In genomic region chr14:55568618-55569017, GRCh38 we compare ENCODE assay signal across 21 cellular contexts.
"Had no signal": no experiment of that assay in that cellular context is flagged by ENCODE, and none has a peak within 500 bp of the region (broad histone marks: within the 10 kb centered on the region; RNA-seq: fewer than 3 reads in every experiment).

No MANE protein-coding gene starts in this region.

- H3K27ac Mint-ChIP-seq: activated CD8-positive, alpha-beta T cell treated with anti-CD3 and anti-CD28 coated beads for 36 hours; activated naive CD4-positive, alpha-beta T cell treated with anti-CD3 and anti-CD28 coated beads, Interleukin-2, amount 10 ng/mL, durations not matched to agents 7 days and 5 days; activated naive CD8-positive, alpha-beta T cell treated with anti-CD3 and anti-CD28 coated beads for 36 hours; activated T-cell treated with anti-CD3 and anti-CD28 coated beads, Interleukin-2, amount 50 U/mL, for 72 hours; activated T-helper 2 cell treated with anti-CD3 and anti-CD28 coated beads, Interferon-gamma antibody, Interleukin-2, Interleukin-4, amounts not matched to agents 10 μg/mL and 5 μg/mL and 100 μg/mL, durations not matched to agents 14 hours and 24 hours and 36 hours had no signal

- H3K9me3 Mint-ChIP-seq: activated CD8-positive, alpha-beta T cell treated with anti-CD3 and anti-CD28 coated beads for 36 hours; activated naive CD4-positive, alpha-beta T cell treated with anti-CD3 and anti-CD28 coated beads, Interleukin-2, amount 10 ng/mL, durations not matched to agents 7 days and 5 days; activated naive CD8-positive, alpha-beta T cell treated with anti-CD3 and anti-CD28 coated beads for 36 hours; activated T-cell treated with anti-CD3 and anti-CD28 coated beads, Interleukin-2, amount 50 U/mL, for 72 hours; activated T-helper 2 cell treated with anti-CD3 and anti-CD28 coated beads, Interferon-gamma antibody, Interleukin-2, Interleukin-4, amounts not matched to agents 10 μg/mL and 5 μg/mL and 100 μg/mL, durations not matched to agents 14 hours and 24 hours and 36 hours had no signal

- H3K4me3 Mint-ChIP-seq: activated CD8-positive, alpha-beta T cell treated with anti-CD3 and anti-CD28 coated beads for 36 hours; activated naive CD4-positive, alpha-beta T cell treated with anti-CD3 and anti-CD28 coated beads, Interleukin-2, amount 10 ng/mL, durations not matched to agents 7 days and 5 days; activated naive CD8-positive, alpha-beta T cell treated with anti-CD3 and anti-CD28 coated beads for 36 hours; activated T-cell treated with anti-CD3 and anti-CD28 coated beads, Interleukin-2, amount 50 U/mL, for 72 hours had no signal

- H3K27me3 Mint-ChIP-seq: activated CD8-positive, alpha-beta T cell treated with anti-CD3 and anti-CD28 coated beads for 36 hours; activated naive CD8-positive, alpha-beta T cell treated with anti-CD3 and anti-CD28 coated beads for 36 hours had no signal

- H3K4me1 Mint-ChIP-seq: activated naive CD4-positive, alpha-beta T cell treated with anti-CD3 and anti-CD28 coated beads, Interleukin-2, amount 10 ng/mL, durations not matched to agents 7 days and 5 days; activated naive CD8-positive, alpha-beta T cell treated with anti-CD3 and anti-CD28 coated beads for 36 hours had no signal

- H3K36me3 Mint-ChIP-seq: activated naive CD4-positive, alpha-beta T cell treated with anti-CD3 and anti-CD28 coated beads, Interleukin-2, amount 10 ng/mL, durations not matched to agents 7 days and 5 days; activated naive CD8-positive, alpha-beta T cell treated with anti-CD3 and anti-CD28 coated beads for 36 hours had no signal

- ATAC-seq: activated CD8-positive, alpha-beta T cell treated with anti-CD3 and anti-CD28 coated beads for 36 hours; activated T-cell treated with anti-CD3 and anti-CD28 coated beads, Interleukin-2, amount 50 U/mL, for 72 hours had no signal

- DNase-seq: activated CD4-positive, alpha-beta T cell treated with anti-CD3 and anti-CD28 coated beads for 4 hours; activated CD8-positive, alpha-beta memory T cell treated with anti-CD3 and anti-CD28 coated beads, Interleukin-2, amount 50 U/mL, for 4 hours; activated CD8-positive, alpha-beta T cell treated with anti-CD3 and anti-CD28 coated beads for 36 hours; activated gamma-delta T cell treated with Interleukin-2 at 50 U/mL for 16 hours; activated naive CD4-positive, alpha-beta T cell treated with anti-CD3 and anti-CD28 coated beads, Interleukin-2, amount 10 ng/mL, durations not matched to agents 7 days and 5 days; activated naive CD8-positive, alpha-beta T cell treated with anti-CD3 and anti-CD28 coated beads for 36 hours; activated T-cell treated with anti-CD3 and anti-CD28 coated beads, Interleukin-2, amount 50 U/mL, for 72 hours; anterior cingulate cortex; caudate nucleus; MM.1S; NCI-H1105; NCI-H1436; NCI-H1694 treated with DMSO at 0.1 percent for 48 hours; NCI-H2029 treated with DMSO at 0.1 percent for 48 hours; NCI-H345; NCI-H510A; NCI-H69; SIG-M5; T-helper 1 cell had no signal

- H3K27ac ChIP-seq: VCaP had no signal
